ENCODE assay signal across 2 cellular contexts in genomic region chr17:17063546-17064122, GRCh38.
TF ChIP-seq lines count a peak whose summit lies in the region.

No MANE protein-coding gene starts in this region.

TF ChIP-seq in HEK293, 187 proteins besides CTCF, POLR2A, EP300 and RAD21 (continued from another document and continues in another):
- TF ChIP-seq, protein P1, sequence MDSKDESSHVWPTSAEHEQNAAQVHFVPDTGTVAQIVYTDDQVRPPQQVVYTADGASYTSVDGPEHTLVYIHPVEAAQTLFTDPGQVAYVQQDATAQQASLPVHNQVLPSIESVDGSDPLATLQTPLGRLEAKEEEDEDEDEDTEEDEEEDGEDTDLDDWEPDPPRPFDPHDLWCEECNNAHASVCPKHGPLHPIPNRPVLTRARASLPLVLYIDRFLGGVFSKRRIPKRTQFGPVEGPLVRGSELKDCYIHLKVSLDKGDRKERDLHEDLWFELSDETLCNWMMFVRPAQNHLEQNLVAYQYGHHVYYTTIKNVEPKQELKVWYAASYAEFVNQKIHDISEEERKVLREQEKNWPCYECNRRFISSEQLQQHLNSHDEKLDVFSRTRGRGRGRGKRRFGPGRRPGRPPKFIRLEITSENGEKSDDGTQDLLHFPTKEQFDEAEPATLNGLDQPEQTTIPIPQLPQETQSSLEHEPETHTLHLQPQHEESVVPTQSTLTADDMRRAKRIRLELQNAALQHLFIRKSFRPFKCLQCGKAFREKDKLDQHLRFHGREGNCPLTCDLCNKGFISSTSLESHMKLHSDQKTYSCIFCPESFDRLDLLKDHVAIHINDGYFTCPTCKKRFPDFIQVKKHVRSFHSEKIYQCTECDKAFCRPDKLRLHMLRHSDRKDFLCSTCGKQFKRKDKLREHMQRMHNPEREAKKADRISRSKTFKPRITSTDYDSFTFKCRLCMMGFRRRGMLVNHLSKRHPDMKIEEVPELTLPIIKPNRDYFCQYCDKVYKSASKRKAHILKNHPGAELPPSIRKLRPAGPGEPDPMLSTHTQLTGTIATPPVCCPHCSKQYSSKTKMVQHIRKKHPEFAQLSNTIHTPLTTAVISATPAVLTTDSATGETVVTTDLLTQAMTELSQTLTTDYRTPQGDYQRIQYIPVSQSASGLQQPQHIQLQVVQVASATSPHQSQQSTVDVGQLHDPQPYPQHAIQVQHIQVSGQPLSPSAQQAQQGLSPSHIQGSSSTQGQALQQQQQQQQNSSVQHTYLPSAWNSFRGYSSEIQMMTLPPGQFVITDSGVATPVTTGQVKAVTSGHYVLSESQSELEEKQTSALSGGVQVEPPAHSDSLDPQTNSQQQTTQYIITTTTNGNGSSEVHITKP (tag by site-specific recombination; IDR thresholded peaks at IDR 0.05) = peak; percentile 45; the same call in 1 of the 2 replicates
- TF ChIP-seq ZSCAN30 (tag by site-specific recombination; IDR thresholded peaks at IDR 0.05) = no peak
- TF ChIP-seq, protein P2, sequence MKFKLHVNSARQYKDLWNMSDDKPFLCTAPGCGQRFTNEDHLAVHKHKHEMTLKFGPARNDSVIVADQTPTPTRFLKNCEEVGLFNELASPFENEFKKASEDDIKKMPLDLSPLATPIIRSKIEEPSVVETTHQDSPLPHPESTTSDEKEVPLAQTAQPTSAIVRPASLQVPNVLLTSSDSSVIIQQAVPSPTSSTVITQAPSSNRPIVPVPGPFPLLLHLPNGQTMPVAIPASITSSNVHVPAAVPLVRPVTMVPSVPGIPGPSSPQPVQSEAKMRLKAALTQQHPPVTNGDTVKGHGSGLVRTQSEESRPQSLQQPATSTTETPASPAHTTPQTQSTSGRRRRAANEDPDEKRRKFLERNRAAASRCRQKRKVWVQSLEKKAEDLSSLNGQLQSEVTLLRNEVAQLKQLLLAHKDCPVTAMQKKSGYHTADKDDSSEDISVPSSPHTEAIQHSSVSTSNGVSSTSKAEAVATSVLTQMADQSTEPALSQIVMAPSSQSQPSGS (tag by site-specific recombination; IDR thresholded peaks at IDR 0.05; ENCODE audit: low read depth) = no peak
- TF ChIP-seq ZNF175 (tag by site-specific recombination; IDR thresholded peaks at IDR 0.05) = no peak
- no peak for TF ChIP-seq ZNF202 (tag by site-specific recombination; IDR thresholded peaks at IDR 0.05; ENCODE audit: borderline replicate concordance)
- TF ChIP-seq PRDM6 (tag by site-specific recombination; IDR thresholded peaks at IDR 0.05) = no peak
- no peak for TF ChIP-seq ZNF596 (tag by site-specific recombination; IDR thresholded peaks at IDR 0.05)
- TF ChIP-seq, protein P3, sequence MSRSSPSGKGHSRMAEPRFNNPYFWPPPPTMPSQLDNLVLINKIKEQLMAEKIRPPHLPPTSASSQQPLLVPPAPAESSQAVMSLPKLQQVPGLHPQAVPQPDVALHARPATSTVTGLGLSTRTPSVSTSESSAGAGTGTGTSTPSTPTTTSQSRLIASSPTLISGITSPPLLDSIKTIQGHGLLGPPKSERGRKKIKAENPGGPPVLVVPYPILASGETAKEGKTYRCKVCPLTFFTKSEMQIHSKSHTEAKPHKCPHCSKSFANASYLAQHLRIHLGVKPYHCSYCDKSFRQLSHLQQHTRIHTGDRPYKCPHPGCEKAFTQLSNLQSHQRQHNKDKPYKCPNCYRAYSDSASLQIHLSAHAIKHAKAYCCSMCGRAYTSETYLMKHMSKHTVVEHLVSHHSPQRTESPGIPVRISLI (tag by site-specific recombination; IDR thresholded peaks at IDR 0.05) = no peak
- TF ChIP-seq ZNF416 (tag by site-specific recombination; IDR thresholded peaks at IDR 0.05) = no peak
- peak; percentile 59; the same call in 1 of the 2 replicates for TF ChIP-seq SCRT2 (tag by site-specific recombination; IDR thresholded peaks at IDR 0.05)
- no peak for TF ChIP-seq ZNF639 (tag by site-specific recombination; IDR thresholded peaks at IDR 0.05)
- no peak for TF ChIP-seq ZNF133 (tag by site-specific recombination; IDR thresholded peaks at IDR 0.05)
- no peak for TF ChIP-seq ZNF677 (tag by site-specific recombination; IDR thresholded peaks at IDR 0.05)
- no peak for TF ChIP-seq ZBTB7A (tag by site-specific recombination; IDR thresholded peaks at IDR 0.05; ENCODE audit: low read depth)
- TF ChIP-seq ZNF24 (tag by site-specific recombination; IDR thresholded peaks at IDR 0.05) = no peak
- no peak for TF ChIP-seq ZNF324 (tag by site-specific recombination; IDR thresholded peaks at IDR 0.05)
- no peak for TF ChIP-seq ZNF514 (tag by site-specific recombination; IDR thresholded peaks at IDR 0.05)

TF ChIP-seq in WTC11, 78 proteins besides CTCF, POLR2A, EP300 and RAD21 (continued from another document):
- TF ChIP-seq STAT6 (CRISPR knock-in tag; conservative IDR thresholded peaks at IDR 0.05; ENCODE audit: low read depth) (no peak), ZNF232 (CRISPR knock-in tag; IDR thresholded peaks at IDR 0.05) (no peak), HMGXB4 (CRISPR knock-in tag; IDR thresholded peaks at IDR 0.05) (no peak), ELF4 (CRISPR knock-in tag; IDR thresholded peaks at IDR 0.05; ENCODE audit: low read depth) (no peak)
- TF ChIP-seq, protein P4, sequence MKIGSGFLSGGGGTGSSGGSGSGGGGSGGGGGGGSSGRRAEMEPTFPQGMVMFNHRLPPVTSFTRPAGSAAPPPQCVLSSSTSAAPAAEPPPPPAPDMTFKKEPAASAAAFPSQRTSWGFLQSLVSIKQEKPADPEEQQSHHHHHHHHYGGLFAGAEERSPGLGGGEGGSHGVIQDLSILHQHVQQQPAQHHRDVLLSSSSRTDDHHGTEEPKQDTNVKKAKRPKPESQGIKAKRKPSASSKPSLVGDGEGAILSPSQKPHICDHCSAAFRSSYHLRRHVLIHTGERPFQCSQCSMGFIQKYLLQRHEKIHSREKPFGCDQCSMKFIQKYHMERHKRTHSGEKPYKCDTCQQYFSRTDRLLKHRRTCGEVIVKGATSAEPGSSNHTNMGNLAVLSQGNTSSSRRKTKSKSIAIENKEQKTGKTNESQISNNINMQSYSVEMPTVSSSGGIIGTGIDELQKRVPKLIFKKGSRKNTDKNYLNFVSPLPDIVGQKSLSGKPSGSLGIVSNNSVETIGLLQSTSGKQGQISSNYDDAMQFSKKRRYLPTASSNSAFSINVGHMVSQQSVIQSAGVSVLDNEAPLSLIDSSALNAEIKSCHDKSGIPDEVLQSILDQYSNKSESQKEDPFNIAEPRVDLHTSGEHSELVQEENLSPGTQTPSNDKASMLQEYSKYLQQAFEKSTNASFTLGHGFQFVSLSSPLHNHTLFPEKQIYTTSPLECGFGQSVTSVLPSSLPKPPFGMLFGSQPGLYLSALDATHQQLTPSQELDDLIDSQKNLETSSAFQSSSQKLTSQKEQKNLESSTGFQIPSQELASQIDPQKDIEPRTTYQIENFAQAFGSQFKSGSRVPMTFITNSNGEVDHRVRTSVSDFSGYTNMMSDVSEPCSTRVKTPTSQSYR (CRISPR knock-in tag; IDR thresholded peaks at IDR 0.05) = no peak
